23 cellular contexts compared by ENCODE assay signal in genomic region chr6:161366301-161366953, GRCh38.
DNase-seq lines count a peak whose midpoint lies in the region; ATAC-seq, FAIRE-seq and TF ChIP-seq lines count a peak whose summit lies in the region.
"Had no signal": no experiment of that assay in that cellular context is flagged by ENCODE, and none has a peak within 500 bp of the region (broad histone marks: within the 10 kb centered on the region; RNA-seq: fewer than 3 reads in every experiment).

No MANE protein-coding gene starts in this region.

- H3K9me1 ChIP-seq in K562 (ENCODE audit: control insufficient read depth, insufficient read depth, low read length): no peaks in the 10 kb centered on the region

- in situ Hi-C loops in HepG2 (cut with HindIII; ENCODE audit: extremely low pct_ligation_motif_present, low pct_unique_long_range_greater_than_20kb): loop anchor here (25.0 kb wide), 1 partner anchor 629 kb away; no protein-coding TSS in a partner anchor
- in situ Hi-C loops in K562 (cut with MboI): loop anchor here (5.0 kb wide), 1 partner anchor 219 kb away; no protein-coding TSS in a partner anchor

- no peak for TF ChIP-seq POLR2A in HepG2 (IDR thresholded peaks at IDR 0.05; ENCODE audit: insufficient read depth in 1 of 2, low read depth in 2 of 2, low read length in 2 of 2)
- no peak for TF ChIP-seq POLR2A in right lobe of liver (IDR thresholded peaks at IDR 0.05)
- TF ChIP-seq POLR2A in K562 (conservative IDR thresholded peaks at IDR 0.05): no peak
- no peak for TF ChIP-seq POLR2A in adrenal gland (IDR thresholded peaks at IDR 0.05)

- H3K36me3 ChIP-seq in HepG2 (replicated peaks in 1 of 2; ENCODE audit: control insufficient read depth in 1 of 2, insufficient read depth in 2 of 2, low read length in 2 of 2) (no peaks in the 10 kb centered on the region), right lobe of liver (no peaks in the 10 kb centered on the region), K562 (ENCODE audit: control insufficient read depth, insufficient read depth, low read length) (no peaks in the 10 kb centered on the region), adrenal gland (replicated peaks in 1 of 2) (no peaks in the 10 kb centered on the region)

- H3K79me2 ChIP-seq in HepG2 (ENCODE audit: insufficient read depth, low read length) (no peaks in the 10 kb centered on the region), K562 (ENCODE audit: control insufficient read depth, insufficient read depth, low read length) (no peaks in the 10 kb centered on the region)

- H3K9me3 ChIP-seq in HepG2 (ENCODE audit: low read length) (peaks cover 19% of the 10 kb centered on the region), right lobe of liver (peaks cover 0 to 4% (median 0%) of the 10 kb centered on the region in 4 donors), K562 (replicated peaks; ENCODE audit: control insufficient read depth, insufficient read depth, low read depth, low read length) (peaks cover 12% of the 10 kb centered on the region), right cardiac atrium (ENCODE audit: control insufficient read depth, low read length) (no peaks in the 10 kb centered on the region), adrenal gland (replicated peaks in 1 of 3) (no peaks in the 10 kb centered on the region)
- H3K9me3 ChIP-seq: SK-N-SH had no signal

- intact Hi-C loops in HepG2 (cut with micrococcal nuclease; ENCODE audit: unreplicated experiment): no loop called here
- intact Hi-C loops in right lobe of liver (cut with DNase I): no loop called here
- intact Hi-C loops in K562 (cut with micrococcal nuclease): no loop called here
- intact Hi-C loops in right cardiac atrium (cut with DNase I): no loop called here
- intact Hi-C loops in adrenal gland (cut with DNase I): no loop called here

- DNase-seq in HepG2 (ENCODE audit: low spot score) (no peak), right lobe of liver (no peak), NOMO-1 treated with dmso at 0.1 percent for 144 hours (lab: John Stamatoyannopoulos, UW; ENCODE audit: unreplicated experiment) (peak; percentile 83), K562 (ENCODE audit: extremely low read depth in 1 of 4, low spot score in 3 of 4) (no peak), right cardiac atrium (no peak), activated gamma-delta T cell (lab: John Stamatoyannopoulos, UW) (no peak), adrenal gland (no peak), T-helper 1 cell (no peak)
- DNase-seq: 8988T; CD8-positive, alpha-beta memory T cell; DND-41; GDM1; HCEC 1CT; NCI-H1105; NCI-H187; NCI-H345; NCI-H526 treated with DMSO at 0.1 percent for 48 hours; SK-N-SH had no signal

- 69% methylated on average over 11 of the region's 11 CpGs for WGBS in HepG2 (ENCODE audit: low lambda C conversion rate)
- 67% methylated on average over 10 of the region's 11 CpGs for WGBS in right lobe of liver (ENCODE audit: insufficient coverage, low coverage, low lambda C conversion rate, missing lambda C conversion rate)
- 53% methylated on average over 11 of the region's 11 CpGs for WGBS in K562 (ENCODE audit: insufficient coverage, low coverage, missing lambda C conversion rate)
- 89% methylated on average over 11 of the region's 11 CpGs for WGBS in right cardiac atrium
- 84 to 89% (median 86%) methylated on average over 11 of the region's 11 CpGs for WGBS in adrenal gland, 4 donors

- no peak overlapping the region for H3K27ac ChIP-seq in HepG2 (ENCODE audit: extremely low read length, insufficient read depth, low read length)
- no peak overlapping the region for H3K27ac ChIP-seq in right lobe of liver
- no peak overlapping the region for H3K27ac ChIP-seq in K562 (ENCODE audit: extremely low read depth, low read depth, low read length)
- H3K27ac ChIP-seq in right cardiac atrium (ENCODE audit: low read length): no peak overlapping the region
- no peak overlapping the region for H3K27ac ChIP-seq in adrenal gland
- H3K27ac ChIP-seq: HL-60 had no signal

- CTCF ChIA-PET in HepG2 (lab: Yijun Ruan, JAX; ENCODE audit: low intra/inter-chr PET ratio, low total read pairs) (no interaction called here), K562 (lab: Yijun Ruan, JAX; ENCODE audit: low intra/inter-chr PET ratio) (no interaction called here)

- POLR2A ChIA-PET in HepG2 (lab: Yijun Ruan, JAX): no interaction called here
- POLR2A ChIA-PET in K562 (lab: Yijun Ruan, JAX): interaction anchor here (0.7 to 1.4 kb wide), 3 partner anchors 12 to 138 kb away, joined by 3 to 6 read pairs (median 5); no protein-coding TSS in a partner anchor

- no peaks in the 10 kb centered on the region for H4K20me1 ChIP-seq in HepG2 (ENCODE audit: insufficient read depth, low read length)
- no peaks in the 10 kb centered on the region for H4K20me1 ChIP-seq in K562 (replicated peaks; ENCODE audit: control insufficient read depth, insufficient read depth, low read length)

- TF ChIP-seq EP300 in HepG2 (IDR thresholded peaks at IDR 0.05; ENCODE audit: low read depth in 2 of 2, low read length in 2 of 2) (no peak), HepG2 (CRISPR knock-in tag; IDR thresholded peaks at IDR 0.05; ENCODE audit: borderline replicate concordance) (no peak), K562 (IDR thresholded peaks at IDR 0.05; ENCODE audit: low read length) (no peak)

- H3K4me2 ChIP-seq in HepG2 (ENCODE audit: low read depth, low read length) (no peak overlapping the region), K562 (ENCODE audit: insufficient read depth, low read length) (no peak overlapping the region)
- H3K4me2 ChIP-seq: SK-N-SH had no signal

- H2AFZ ChIP-seq in HepG2 (ENCODE audit: low read length): no peak overlapping the region
- peak overlapping the region; percentile 48; the same call in 1 of the 2 replicates for H2AFZ ChIP-seq in K562 (ENCODE audit: low read depth, low read length)

- no peak overlapping the region for H3K9ac ChIP-seq in HepG2 (ENCODE audit: insufficient read depth, low read depth, low read length)
- H3K9ac ChIP-seq in K562 (ENCODE audit: insufficient read depth in 1 of 2, low read depth in 2 of 2, low read length in 2 of 2): no peak overlapping the region; a peak in 1 of 4 replicates
- H3K9ac ChIP-seq: SK-N-SH had no signal

- TF ChIP-seq RAD21 in HepG2 (CRISPR knock-in tag; IDR thresholded peaks at IDR 0.05) (no peak), K562 (CRISPR knock-in tag; conservative IDR thresholded peaks at IDR 0.05 in 1 of 2, IDR thresholded peaks at IDR 0.05 in 1 of 2) (no peak)

- BruUV-seq in HepG2 (replicated peaks; lab: Mats Ljungman, UMichigan) (no TSS peak), K562 (replicated peaks; lab: Mats Ljungman, UMichigan) (no TSS peak)

- TF ChIP-seq CTCF in HepG2 (CRISPR knock-in tag; IDR thresholded peaks at IDR 0.05) (no peak), right lobe of liver (IDR thresholded peaks at IDR 0.05) (no peak), K562 (IDR thresholded peaks at IDR 0.05 in 2 of 3, conservative IDR thresholded peaks at IDR 0.05 in 1 of 3; ENCODE audit: insufficient read depth in 2 of 3, low read depth in 1 of 3, low read length in 3 of 3) (no peak), adrenal gland (IDR thresholded peaks at IDR 0.05) (no peak)

- H3K4me1 ChIP-seq in HepG2 (ENCODE audit: insufficient read depth, low read length) (peaks cover 7% of the 10 kb centered on the region), right lobe of liver (no peaks in the 10 kb centered on the region), K562 (replicated peaks in 1 of 2; ENCODE audit: control insufficient read depth in 2 of 2, insufficient read depth in 2 of 2, low read length in 2 of 2) (no peaks in the 10 kb centered on the region), right cardiac atrium (ENCODE audit: control insufficient read depth, insufficient read depth, low read length) (no peaks in the 10 kb centered on the region), adrenal gland (replicated peaks in 1 of 2) (no peaks in the 10 kb centered on the region)

- H3K4me3 ChIP-seq in HepG2 (replicated peaks in 1 of 3; ENCODE audit: insufficient read depth in 1 of 3, low read depth in 2 of 3, low read length in 3 of 3) (no peak overlapping the region), right lobe of liver (no peak overlapping the region), K562 (no peak overlapping the region), right cardiac atrium (ENCODE audit: low read length) (no peak overlapping the region), adrenal gland (no peak overlapping the region)
- H3K4me3 ChIP-seq: GM12878 had no signal

- FAIRE-seq in HepG2 (lab: Jason Lieb, UNC) (no peak), K562 (lab: Jason Lieb, UNC) (peak; percentile 59)
- FAIRE-seq: GM12878, GM18507, HTR-8/SVneo had no signal

- H3K27me3 ChIP-seq in HepG2 (ENCODE audit: control insufficient read depth in 1 of 2, insufficient read depth in 2 of 2, low read length in 2 of 2): 0 out of 5 replicates have a peak, but pooled peaks cover 0 to 4% of the 10 kb centered on the region in 2 experiments
- H3K27me3 ChIP-seq in right lobe of liver: no peaks in the 10 kb centered on the region
- no peaks in the 10 kb centered on the region for H3K27me3 ChIP-seq in K562 (ENCODE audit: control insufficient read depth in 2 of 2, insufficient read depth in 2 of 2, low read length in 2 of 2)
- H3K27me3 ChIP-seq in right cardiac atrium (ENCODE audit: control insufficient read depth, insufficient read depth): no peaks in the 10 kb centered on the region
- no peaks in the 10 kb centered on the region for H3K27me3 ChIP-seq in adrenal gland

- no peak for ATAC-seq in HepG2
- no peak for ATAC-seq in right lobe of liver
- no peak for ATAC-seq in K562
- no peak for ATAC-seq in right cardiac atrium
- ATAC-seq: GM12878, Right ventricle myocardium inferior had no signal

TF ChIP-seq in HepG2, 621 proteins besides CTCF, POLR2A, EP300 and RAD21 (continues in another document):
- TF ChIP-seq ARNT2 (CRISPR knock-in tag; IDR thresholded peaks at IDR 0.05; ENCODE audit: low read depth) (no peak), KMT2A (CRISPR knock-in tag; IDR thresholded peaks at IDR 0.05) (no peak)

TF ChIP-seq in K562, 482 proteins besides CTCF, POLR2A, EP300 and RAD21 (continues in another document):
- TF ChIP-seq MAFG (tag; conservative IDR thresholded peaks at IDR 0.05) (peak; percentile 47), SOX6 (IDR thresholded peaks at IDR 0.05) (no peak), NEUROD1 (IDR thresholded peaks at IDR 0.05; ENCODE audit: borderline replicate concordance, low read depth, low read length, partially characterized antibody) (no peak)

Comparison
In these comparisons a context has a peak if more than half of its experiments do, and no peak if none do; other contexts are left out.
1. Of the 241 proteins assayed by ChIP-seq in both HepG2 and K562: peak only in HepG2: MAFF and MAFK; only in K562: MAFG and ZNF407; in both: none; in neither: 237.